8 cellular contexts compared by ENCODE assay signal in the genomic region with DNA sequence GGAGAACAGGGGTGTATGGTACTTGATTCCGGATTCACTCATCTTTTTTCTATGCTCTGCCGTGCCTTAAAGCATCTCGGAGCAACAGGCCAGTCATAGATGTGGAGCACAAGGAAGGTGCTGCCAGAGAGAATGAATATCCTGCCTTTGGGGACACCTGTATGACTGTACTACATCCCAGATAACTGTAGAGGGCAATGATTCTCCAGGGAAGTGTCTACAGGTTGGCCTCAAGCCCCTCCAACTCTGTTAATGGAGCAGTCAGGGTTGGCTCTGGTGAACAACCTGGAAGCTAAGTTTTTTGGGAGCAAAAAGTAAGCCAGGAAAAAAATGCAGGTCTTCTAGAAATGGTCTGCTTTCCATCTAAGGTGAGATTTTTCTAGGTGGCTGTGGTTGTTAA.
DNase-seq lines count a peak whose midpoint lies in the region; ATAC-seq, FAIRE-seq and TF ChIP-seq lines count a peak whose summit lies in the region.

No MANE protein-coding gene starts in this region.

- H3K36me3 ChIP-seq in mucosa of descending colon (ENCODE audit: low read depth) (no peaks in the 10 kb centered on the region), smooth muscle cell (ENCODE audit: low read depth) (no peaks in the 10 kb centered on the region)

- H3K27ac ChIP-seq in smooth muscle cell (ENCODE audit: low read depth), result no peak overlapping the region

- no peaks in the 10 kb centered on the region for H3K27me3 ChIP-seq in smooth muscle cell (ENCODE audit: low read depth)

- H3K4me1 ChIP-seq in mucosa of descending colon (ENCODE audit: low read depth) (no peaks in the 10 kb centered on the region), smooth muscle cell (ENCODE audit: low read depth) (no peaks in the 10 kb centered on the region)

- WGBS in smooth muscle cell (ENCODE audit: low lambda C conversion rate), result 88% methylated on average over 3 of the region's 3 CpGs

- H3K9ac ChIP-seq in smooth muscle cell (ENCODE audit: low read depth), result no peak overlapping the region

- no peaks in the 10 kb centered on the region for H4K20me1 ChIP-seq in smooth muscle cell (ENCODE audit: low read depth)

- H3F3A ChIP-seq in smooth muscle cell (ENCODE audit: low read depth), result peaks cover 7% of the 10 kb centered on the region

- no peaks in the 10 kb centered on the region for H3K79me2 ChIP-seq in smooth muscle cell (ENCODE audit: low read depth)

- intact Hi-C loops in mucosa of descending colon (cut with DNase I, micrococcal nuclease), result no loop called here

- FAIRE-seq in RCC 7860 (lab: Jason Lieb, UNC), result no peak

- H3K9me3 ChIP-seq in mucosa of descending colon, result no peaks in the 10 kb centered on the region
- H3K9me3 ChIP-seq in smooth muscle cell (replicated peaks; ENCODE audit: low read depth), result no peaks in the 10 kb centered on the region

- no peak overlapping the region for H3K4me2 ChIP-seq in smooth muscle cell

- DNase-seq in NCI-H1694 treated with DMSO at 0.1 percent for 48 hours (lab: John Stamatoyannopoulos, UW) (peak; percentile 8), NCI-H1694 (lab: John Stamatoyannopoulos, UW) (no peak), RCC 7860 (ENCODE audit: low spot score) (peak; percentile 36), mucosa of descending colon (no peak), SKM-1 treated with dmso at 0.1 percent for 144 hours (lab: John Stamatoyannopoulos, UW; ENCODE audit: unreplicated experiment) (no peak), smooth muscle cell (lab: John Stamatoyannopoulos, UW; ENCODE audit: unreplicated experiment) (no peak)

- H3K4me3 ChIP-seq in mucosa of descending colon (no peak overlapping the region), smooth muscle cell (no peak overlapping the region)

- ATAC-seq in HG03025 (IDR thresholded peaks at IDR 0.05; ENCODE audit: low FRiP score, unreplicated experiment), result peak; percentile 53
- peak; percentile 39 for ATAC-seq in mucosa of descending colon
- ATAC-seq in HG03354 (IDR thresholded peaks at IDR 0.05; ENCODE audit: poor library complexity, severe bottlenecking, unreplicated experiment), result no peak

- H2AFZ ChIP-seq in smooth muscle cell (ENCODE audit: low read depth), result no peak overlapping the region

- TF ChIP-seq CTCF in mucosa of descending colon (IDR thresholded peaks at IDR 0.05) (no peak), smooth muscle cell (IDR thresholded peaks at IDR 0.05; ENCODE audit: borderline replicate concordance, insufficient read depth, poor library complexity, severe bottlenecking) (no peak)

Comparison
In these comparisons a context has a peak if more than half of its experiments do, and no peak if none do; other contexts are left out.
1. DNase-seq: peak in NCI-H1694 treated with DMSO at 0.1 percent for 48 hours (single experiment) and RCC 7860 (single experiment); none in NCI-H1694 (single experiment), mucosa of descending colon (0 of 3), SKM-1 treated with dmso at 0.1 percent for 144 hours (single experiment) and smooth muscle cell (single experiment).